Comparison of ENCODE assay signal across 10 cellular contexts in the genomic region with DNA sequence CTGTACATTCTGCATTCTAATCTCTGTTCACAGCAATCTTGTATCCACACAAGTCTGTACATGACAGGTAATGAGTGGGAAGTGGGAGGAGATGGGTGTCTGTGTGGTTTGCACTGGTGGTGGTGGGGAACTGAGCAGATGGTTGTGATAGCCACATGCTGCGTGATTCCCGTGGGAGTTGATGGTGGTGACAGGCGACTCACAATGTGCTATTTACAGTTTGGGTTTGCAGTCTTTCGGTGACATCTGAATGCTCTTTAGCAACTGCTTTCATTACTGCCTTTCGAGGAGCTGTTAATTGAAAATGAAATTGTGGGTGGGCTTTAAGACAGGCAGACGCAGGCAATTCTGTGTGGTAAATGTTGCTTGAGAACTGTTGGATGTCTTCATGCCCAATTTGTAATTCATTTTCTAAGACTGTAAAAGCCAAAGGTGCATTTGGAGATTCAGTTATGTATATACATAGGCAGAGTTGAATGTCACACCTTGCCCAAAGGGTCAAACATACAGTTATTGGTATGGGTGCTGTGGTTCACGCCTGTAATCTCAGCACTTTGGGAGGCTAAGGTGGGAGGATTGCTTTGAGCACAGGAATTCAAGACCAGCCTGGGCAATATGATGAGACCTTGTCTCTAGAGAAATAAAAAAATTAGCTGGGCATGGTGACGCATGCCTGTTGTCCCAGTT.
DNase-seq lines count a peak whose midpoint lies in the region; ATAC-seq lines count a peak whose summit lies in the region.
"Had no signal": no experiment of that assay in that cellular context is flagged by ENCODE, and none has a peak within 500 bp of the region (broad histone marks: within the 10 kb centered on the region; RNA-seq: fewer than 3 reads in every experiment).

No MANE protein-coding gene starts in this region.

- no peak overlapping the region for H3K4me3 Mint-ChIP-seq in activated T-helper 17 cell treated with anti-CD3 and anti-CD28 coated beads, Interleukin-2, amount 50 U/mL, for 72 hours

- H4K91ac ChIP-seq in neuronal stem cell (ENCODE audit: low read depth, low read length, poor library complexity) = no peak overlapping the region

- no peak overlapping the region for H2AFZ ChIP-seq in neuronal stem cell (ENCODE audit: low read length)

- H3K4me2 ChIP-seq in neuronal stem cell (ENCODE audit: insufficient read depth, low read length, poor library complexity, severe bottlenecking) = no peak overlapping the region

- no peaks in the 10 kb centered on the region for H3K4me1 ChIP-seq in neuronal stem cell (ENCODE audit: control insufficient read depth in 2 of 2, insufficient read depth in 1 of 2, low read depth in 1 of 2, low read length in 2 of 2)
- H3K4me1 ChIP-seq: tibial nerve had no signal

- DNase-seq in NCI-H82 (lab: John Stamatoyannopoulos, UW) (peak; percentile 72), NCI-H82 treated with DMSO at 0.1 percent for 48 hours (lab: John Stamatoyannopoulos, UW; ENCODE audit: unreplicated experiment) (no peak), retina (peak; percentile 37), epidermal melanocyte (ENCODE audit: insufficient read length, low spot score) (no peak), neuronal stem cell (ENCODE audit: low spot score) (no peak)
- DNase-seq: amniotic stem cell had no signal

- no peak overlapping the region for H2BK15ac ChIP-seq in neuronal stem cell (ENCODE audit: low read length)

- H3K18ac ChIP-seq in neuronal stem cell (ENCODE audit: low read length) = no peak overlapping the region

- no peaks in the 10 kb centered on the region for H3K36me3 ChIP-seq in neuronal stem cell (replicated peaks in 1 of 2; ENCODE audit: control insufficient read depth in 2 of 2, insufficient read depth in 2 of 2, low read length in 2 of 2)

- no peak overlapping the region for H2BK12ac ChIP-seq in neuronal stem cell (ENCODE audit: low read length)

- H3K9me3 Mint-ChIP-seq in activated T-helper 17 cell treated with anti-CD3 and anti-CD28 coated beads, Interleukin-2, amount 50 U/mL, for 72 hours = no peaks in the 10 kb centered on the region

- no peak overlapping the region for H3K14ac ChIP-seq in neuronal stem cell (ENCODE audit: low read length)

- no peak overlapping the region for H4K8ac ChIP-seq in neuronal stem cell (ENCODE audit: low read depth, low read length)

- peak; percentile 95 for ATAC-seq in GM21619 (IDR thresholded peaks at IDR 0.05; ENCODE audit: unreplicated experiment)
- ATAC-seq in HG03469 (IDR thresholded peaks at IDR 0.05; ENCODE audit: unreplicated experiment) = peak; percentile 79
- no peak for ATAC-seq in activated T-helper 17 cell treated with anti-CD3 and anti-CD28 coated beads, Interleukin-2, amount 50 U/mL, for 72 hours (replicated peaks)

- WGBS in neuronal stem cell (ENCODE audit: extremely low coverage in 2 of 2, insufficient read length in 2 of 2, insufficient replicate concordance in 1 of 2), 2 donors = no CpG with 5 or more reads among the region's 8 CpGs

- H2BK120ac ChIP-seq in neuronal stem cell (ENCODE audit: low read depth, low read length) = no peak overlapping the region

- H3K27me3 Mint-ChIP-seq in activated T-helper 17 cell treated with anti-CD3 and anti-CD28 coated beads, Interleukin-2, amount 50 U/mL, for 72 hours = no peaks in the 10 kb centered on the region

- no peaks in the 10 kb centered on the region for H3K79me1 ChIP-seq in neuronal stem cell (ENCODE audit: low read depth, low read length)

- no peaks in the 10 kb centered on the region for H3K27me3 ChIP-seq in neuronal stem cell (ENCODE audit: control insufficient read depth in 3 of 3, insufficient read depth in 3 of 3, low read depth in 1 of 3, low read length in 3 of 3)
- H3K27me3 ChIP-seq: tibial nerve had no signal

- H2AK5ac ChIP-seq in neuronal stem cell (ENCODE audit: low read depth, low read length) = no peak overlapping the region

- H3K9ac ChIP-seq in neuronal stem cell (ENCODE audit: low read depth, low read length, poor library complexity) = no peak overlapping the region

- H3K27ac ChIP-seq in neuronal stem cell (replicated peaks; ENCODE audit: low read length) = no peak overlapping the region
- H3K27ac ChIP-seq: tibial nerve had no signal

- peaks cover 3 to 11% of the 10 kb centered on the region in 2 donors for H3K9me3 ChIP-seq in neuronal stem cell (replicated peaks in 1 of 2; ENCODE audit: control insufficient read depth in 2 of 2, insufficient read depth in 1 of 2, low read depth in 1 of 2, low read length in 2 of 2)

- H3K4me3 ChIP-seq in neuronal stem cell (ENCODE audit: low read length in 2 of 2) = no peak overlapping the region
- H3K4me3 ChIP-seq: tibial nerve had no signal

- no peak overlapping the region for H3K23ac ChIP-seq in neuronal stem cell (ENCODE audit: low read depth, low read length, poor library complexity)

- H2BK5ac ChIP-seq in neuronal stem cell (ENCODE audit: low read length) = no peak overlapping the region

- H3K36me3 Mint-ChIP-seq in activated T-helper 17 cell treated with anti-CD3 and anti-CD28 coated beads, Interleukin-2, amount 50 U/mL, for 72 hours (ENCODE audit: low read depth) = no peaks in the 10 kb centered on the region

- H3K27ac Mint-ChIP-seq in activated T-helper 17 cell treated with anti-CD3 and anti-CD28 coated beads, Interleukin-2, amount 50 U/mL, for 72 hours = no peak overlapping the region

- H3K4ac ChIP-seq in neuronal stem cell (ENCODE audit: low read length) = no peak overlapping the region

- H3K4me1 Mint-ChIP-seq in activated T-helper 17 cell treated with anti-CD3 and anti-CD28 coated beads, Interleukin-2, amount 50 U/mL, for 72 hours = no peaks in the 10 kb centered on the region

Comparison
In these comparisons a context has a peak if more than half of its experiments do, and no peak if none do; other contexts are left out.
1. DNase-seq: peak in NCI-H82 (single experiment) and retina (single experiment); none in NCI-H82 treated with DMSO at 0.1 percent for 48 hours (single experiment), epidermal melanocyte (single experiment) and neuronal stem cell (single experiment).